Comparison of ENCODE assay signal across 16 cellular contexts in genomic region chr2:50181212-50181611, GRCh38.
"Had no signal": no experiment of that assay in that cellular context is flagged by ENCODE, and none has a peak within 500 bp of the region (broad histone marks: within the 10 kb centered on the region; RNA-seq: fewer than 3 reads in every experiment).

No MANE protein-coding gene starts in this region.

- H3K36me3 Mint-ChIP-seq: activated CD8-positive, alpha-beta memory T cell treated with anti-CD3 and anti-CD28 coated beads, Interleukin-2, amount 10 ng/mL, durations not matched to agents 7 days and 5 days; activated naive CD4-positive, alpha-beta T cell treated with anti-CD3 and anti-CD28 coated beads, Interleukin-2, amount 50 U/mL, for 72 hours had no signal

- H3K79me2 ChIP-seq: parathyroid adenoma had no signal

- ATAC-seq: activated CD8-positive, alpha-beta memory T cell treated with anti-CD3 and anti-CD28 coated beads, Interleukin-2, amount 10 ng/mL, durations not matched to agents 7 days and 5 days; activated naive CD4-positive, alpha-beta T cell treated with anti-CD3 and anti-CD28 coated beads, Interleukin-2, amount 50 U/mL, for 72 hours; esophagus mucosa had no signal

- H3K4me1 Mint-ChIP-seq: activated CD8-positive, alpha-beta memory T cell treated with anti-CD3 and anti-CD28 coated beads, Interleukin-2, amount 10 ng/mL, durations not matched to agents 7 days and 5 days had no signal

- H3K36me3 ChIP-seq: left ventricle myocardium inferior, stomach, thoracic aorta had no signal

- H3K27ac Mint-ChIP-seq: activated CD8-positive, alpha-beta memory T cell treated with anti-CD3 and anti-CD28 coated beads, Interleukin-2, amount 10 ng/mL, durations not matched to agents 7 days and 5 days; activated naive CD4-positive, alpha-beta T cell treated with anti-CD3 and anti-CD28 coated beads, Interleukin-2, amount 50 U/mL, for 72 hours; activated T-cell treated with anti-CD3 and anti-CD28 coated beads, Interleukin-2, amount 50 U/mL, for 24 hours had no signal

- H3K4me3 Mint-ChIP-seq: activated CD8-positive, alpha-beta memory T cell treated with anti-CD3 and anti-CD28 coated beads, Interleukin-2, amount 10 ng/mL, durations not matched to agents 7 days and 5 days; activated T-cell treated with anti-CD3 and anti-CD28 coated beads, Interleukin-2, amount 50 U/mL, for 24 hours had no signal

- H3K9me3 ChIP-seq: left ventricle myocardium inferior, stomach, thoracic aorta had no signal

- DNase-seq: activated CD4-positive, alpha-beta T cell treated with anti-CD3 and anti-CD28 coated beads, Interleukin-2, amount 50 U/mL, for 4 hours; activated CD4-positive, CD25-positive, alpha-beta regulatory T cell treated with anti-CD3 and anti-CD28 coated beads, Interleukin-2, amount 50 U/mL, for 72 hours; activated CD8-positive, alpha-beta memory T cell treated with anti-CD3 and anti-CD28 coated beads, Interleukin-2, amount 10 ng/mL, durations not matched to agents 7 days and 5 days; activated effector memory CD4-positive, alpha-beta T cell treated with Interleukin-2 at 50 U/mL for 16 hours; activated T-cell treated with anti-CD3 and anti-CD28 coated beads, Interleukin-2, amount 50 U/mL, for 24 hours; amygdala; dorsolateral prefrontal cortex; left ventricle myocardium inferior; retina; stomach had no signal

- FAIRE-seq: islet of Langerhans had no signal

- H3K4me3 ChIP-seq: dorsolateral prefrontal cortex, left ventricle myocardium inferior, skin epidermis, stomach, thoracic aorta had no signal

- H3K27me3 Mint-ChIP-seq: activated CD8-positive, alpha-beta memory T cell treated with anti-CD3 and anti-CD28 coated beads, Interleukin-2, amount 10 ng/mL, durations not matched to agents 7 days and 5 days; activated T-cell treated with anti-CD3 and anti-CD28 coated beads, Interleukin-2, amount 50 U/mL, for 24 hours had no signal

- H3K9ac ChIP-seq: parathyroid adenoma had no signal

- H2AFZ ChIP-seq: parathyroid adenoma had no signal

- H3K4me1 ChIP-seq: left ventricle myocardium inferior, parathyroid adenoma, stomach had no signal

- H3K27me3 ChIP-seq: dorsolateral prefrontal cortex, stomach had no signal

- H3K27ac ChIP-seq: dorsolateral prefrontal cortex, left ventricle myocardium inferior, parathyroid adenoma, skin epidermis, stomach, thoracic aorta had no signal
